14 cellular contexts compared by ENCODE assay signal in genomic region chr6:36067374-36068011, GRCh38. TPM values are rescaled to one million over a fixed set of nuclear protein-coding genes. Genes with fewer than 3 reads are reported as not detected.
DNase-seq lines count a peak whose midpoint lies in the region; ATAC-seq and TF ChIP-seq lines count a peak whose summit lies in the region.
"Had no signal": no experiment of that assay in that cellular context is flagged by ENCODE, and none has a peak within 500 bp of the region (broad histone marks: within the 10 kb centered on the region; RNA-seq: fewer than 3 reads in every experiment).

No MANE protein-coding gene starts in this region.

- no peak for TF ChIP-seq CTCF in IMR-90 (conservative IDR thresholded peaks at IDR 0.05; ENCODE audit: low read depth, low read length)
- no peak for TF ChIP-seq CTCF in endothelial cell (IDR thresholded peaks at IDR 0.05; ENCODE audit: unreplicated experiment)
- TF ChIP-seq CTCF in vagina (IDR thresholded peaks at IDR 0.05): no peak

- TF ChIP-seq RAD21 in IMR-90 (IDR thresholded peaks at IDR 0.05; ENCODE audit: low read length): no peak

- H2BK20ac ChIP-seq in IMR-90 (ENCODE audit: low read depth, low read length): no peak overlapping the region

- H3K79me1 ChIP-seq in IMR-90 (ENCODE audit: low read depth in 1 of 2, low read length in 2 of 2): peaks cover 25 to 78% of the 10 kb centered on the region in 2 experiments

- H2AK5ac ChIP-seq in IMR-90 (ENCODE audit: low read depth, low read length): no peak overlapping the region

- dilution Hi-C loops in IMR-90 (cut with HindIII; ENCODE audit: low sequenced_read_pairs, unreplicated experiment): no loop called here

- CTCF ChIA-PET in IMR-90 (lab: Yijun Ruan, JAX): no interaction called here

- H3K4me1 ChIP-seq in CD4-positive, CD25-positive, alpha-beta regulatory T cell (ENCODE audit: control insufficient read depth, insufficient read depth, low read length, poor library complexity, severe bottlenecking): peaks cover 10% of the 10 kb centered on the region
- H3K4me1 ChIP-seq in IMR-90 (ENCODE audit: control insufficient read depth, insufficient read depth, low read length) (peaks cover 9% of the 10 kb centered on the region), vagina (peaks cover 83% of the 10 kb centered on the region)

- no peak overlapping the region for H4K8ac ChIP-seq in IMR-90 (ENCODE audit: low read depth in 2 of 2, low read length in 2 of 2)

- H3K4me1 Mint-ChIP-seq in CD4-positive, CD25-positive, alpha-beta regulatory T cell: peaks cover 51 to 76% (median 71%) of the 10 kb centered on the region in 4 donors
- H3K4me1 Mint-ChIP-seq in endothelial cell (ENCODE audit: unreplicated experiment): peaks cover 22% of the 10 kb centered on the region
- peaks cover 30 to 76% (median 67%) of the 10 kb centered on the region in 4 donors for H3K4me1 Mint-ChIP-seq in naive thymus-derived CD8-positive, alpha-beta T cell

- no peak overlapping the region for H3K4ac ChIP-seq in IMR-90 (ENCODE audit: low read depth, low read length)

- H2BK5ac ChIP-seq in IMR-90 (ENCODE audit: low read depth, low read length, poor library complexity, severe bottlenecking): no peak overlapping the region

- no peak overlapping the region for H3K4me3 Mint-ChIP-seq in CD4-positive, CD25-positive, alpha-beta regulatory T cell
- no peak overlapping the region for H3K4me3 Mint-ChIP-seq in endothelial cell (ENCODE audit: unreplicated experiment)
- H3K4me3 Mint-ChIP-seq in naive thymus-derived CD8-positive, alpha-beta T cell: no peak overlapping the region
- H3K4me3 Mint-ChIP-seq: neural progenitor cell had no signal

- WGBS in IMR-90 (ENCODE audit: extremely low coverage in 2 of 2, insufficient read length in 1 of 2), 2 experiments: no CpG with 5 or more reads among the region's 3 CpGs

- intact Hi-C loops in IMR-90 (cut with micrococcal nuclease) (loop anchor here (5.0 kb wide), 1 partner anchor 40 kb away; the partner anchor contains the start of gene MAPK14), head of caudate nucleus (cut with DNase I) (no loop called here), vagina (cut with DNase I) (no loop called here)

- H3K36me3 Mint-ChIP-seq in CD4-positive, CD25-positive, alpha-beta regulatory T cell: peaks cover 11% of the 10 kb centered on the region
- no peaks in the 10 kb centered on the region for H3K36me3 Mint-ChIP-seq in endothelial cell (ENCODE audit: low read depth, unreplicated experiment)
- peaks cover 0 to 21% (median 0%) of the 10 kb centered on the region in 3 donors for H3K36me3 Mint-ChIP-seq in naive thymus-derived CD8-positive, alpha-beta T cell

- no TSS peak for BruUV-seq in IMR-90 (replicated peaks; lab: Mats Ljungman, UMichigan)

- peaks cover 3% of the 10 kb centered on the region for H3K36me3 ChIP-seq in CD4-positive, CD25-positive, alpha-beta regulatory T cell (ENCODE audit: control insufficient read depth, insufficient read depth, low read length)
- H3K36me3 ChIP-seq in IMR-90 (ENCODE audit: control insufficient read depth, insufficient read depth, low read length) (no peaks in the 10 kb centered on the region), vagina (no peaks in the 10 kb centered on the region)
- H3K36me3 ChIP-seq: neural progenitor cell, tibial nerve had no signal

- H3K9me3 Mint-ChIP-seq in CD4-positive, CD25-positive, alpha-beta regulatory T cell: peaks cover 0 to 2% (median 0%) of the 10 kb centered on the region in 7 donors
- no peaks in the 10 kb centered on the region for H3K9me3 Mint-ChIP-seq in endothelial cell (ENCODE audit: unreplicated experiment)
- H3K9me3 Mint-ChIP-seq in naive thymus-derived CD8-positive, alpha-beta T cell: no peaks in the 10 kb centered on the region
- H3K9me3 Mint-ChIP-seq: neural progenitor cell had no signal

- peaks cover 71% of the 10 kb centered on the region for H4K20me1 ChIP-seq in IMR-90 (ENCODE audit: insufficient read depth, low read length)

- no peak overlapping the region for H4K5ac ChIP-seq in IMR-90 (ENCODE audit: low read depth, low read length)

- no peak overlapping the region for H3K14ac ChIP-seq in IMR-90 (replicated peaks; ENCODE audit: low read depth, low read length)

- no peak overlapping the region for H3K18ac ChIP-seq in IMR-90 (ENCODE audit: low read depth, low read length)

- H3K4me2 ChIP-seq in IMR-90 (ENCODE audit: low read depth, low read length): no peak overlapping the region
- H3K4me2 ChIP-seq: neural progenitor cell had no signal

- H3K9me1 ChIP-seq in IMR-90 (ENCODE audit: insufficient read depth, low read length): peaks cover 6% of the 10 kb centered on the region

- H2AFZ ChIP-seq in IMR-90 (replicated peaks; ENCODE audit: low read length, poor library complexity): no peak overlapping the region
- H2AFZ ChIP-seq: neural progenitor cell had no signal

- H3K9ac ChIP-seq in IMR-90 (ENCODE audit: low read depth, low read length): no peak overlapping the region
- H3K9ac ChIP-seq: neural progenitor cell had no signal

- peak overlapping the region; percentile 18 to 83 (median 43) for H3K27ac Mint-ChIP-seq in CD4-positive, CD25-positive, alpha-beta regulatory T cell
- H3K27ac Mint-ChIP-seq in endothelial cell (ENCODE audit: unreplicated experiment): peak overlapping the region; percentile 74
- peak overlapping the region in 7 of 10 donors; percentile 3 to 81 (median 41) for H3K27ac Mint-ChIP-seq in naive thymus-derived CD8-positive, alpha-beta T cell
- H3K27ac Mint-ChIP-seq: neural progenitor cell had no signal

- POLR2A ChIA-PET in IMR-90 (lab: Charles Lee; ENCODE audit: unreplicated experiment): no interaction called here
- POLR2A ChIA-PET in naive thymus-derived CD8-positive, alpha-beta T cell (lab: Charles Lee): no interaction called here

- H3K4me3 ChIP-seq in CD4-positive, CD25-positive, alpha-beta regulatory T cell (ENCODE audit: low read depth, low read length): no peak overlapping the region
- H3K4me3 ChIP-seq in IMR-90 (ENCODE audit: insufficient read depth, low read depth, low read length) (no peak overlapping the region), vagina (no peak overlapping the region)
- H3K4me3 ChIP-seq: neural progenitor cell, tibial nerve had no signal

- no peak overlapping the region for H2BK15ac ChIP-seq in IMR-90 (ENCODE audit: low read depth, low read length)

- no peak overlapping the region for H2BK120ac ChIP-seq in IMR-90 (ENCODE audit: low read depth, low read length)

- no peak for ATAC-seq in CD4-positive, CD25-positive, alpha-beta regulatory T cell (ENCODE audit: low read depth in 2 of 2)
- peak; percentile 27; the same call in 1 of the 2 replicates for ATAC-seq in IMR-90 (ENCODE audit: low read depth)
- ATAC-seq in naive thymus-derived CD8-positive, alpha-beta T cell: no peak
- ATAC-seq in GM21526 (IDR thresholded peaks at IDR 0.05; ENCODE audit: low FRiP score, unreplicated experiment): no peak

- H3K27ac ChIP-seq in CD4-positive, CD25-positive, alpha-beta regulatory T cell (ENCODE audit: insufficient read depth, low read length, poor library complexity, severe bottlenecking): no peak overlapping the region
- no peak overlapping the region for H3K27ac ChIP-seq in IMR-90 (ENCODE audit: insufficient read depth, low read length)
- no peak overlapping the region for H3K27ac ChIP-seq in vagina
- H3K27ac ChIP-seq: neural progenitor cell had no signal

- TF ChIP-seq POLR2A in IMR-90 (IDR thresholded peaks at IDR 0.05; ENCODE audit: low read depth, low read length) (no peak), vagina (IDR thresholded peaks at IDR 0.05) (no peak)

- no peaks in the 10 kb centered on the region for H3K27me3 Mint-ChIP-seq in CD4-positive, CD25-positive, alpha-beta regulatory T cell
- no peaks in the 10 kb centered on the region for H3K27me3 Mint-ChIP-seq in endothelial cell (ENCODE audit: unreplicated experiment)
- H3K27me3 Mint-ChIP-seq in naive thymus-derived CD8-positive, alpha-beta T cell: no peaks in the 10 kb centered on the region

- in situ Hi-C loops in IMR-90 (cut with MboI; ENCODE audit: low sequenced_read_pairs): no loop called here

- no peak overlapping the region for H4K91ac ChIP-seq in IMR-90 (ENCODE audit: insufficient read depth, low read depth, low read length)

- peak overlapping the region; percentile 45; the same call in 1 of the 2 replicates for H3K23ac ChIP-seq in IMR-90 (ENCODE audit: low read depth, low read length)

- no peak overlapping the region for H2AK9ac ChIP-seq in IMR-90 (replicated peaks; ENCODE audit: low read depth, low read length, poor library complexity)

- DNase-seq in CD4-positive, CD25-positive, alpha-beta regulatory T cell: no peak
- DNase-seq in IMR-90 (peak; percentile 49), endothelial cell (ENCODE audit: low spot score) (no peak), head of caudate nucleus (no peak), vagina (ENCODE audit: extremely low spot score in 2 of 2) (no peak)
- DNase-seq in naive thymus-derived CD8-positive, alpha-beta T cell: no peak
- no peak for DNase-seq in NK-92 treated with Interleukin-12 subunit alpha and Interleukin-12 subunit beta, amount 100 ng/mL, for 24 hours (lab: John Stamatoyannopoulos, UW)
- DNase-seq: DMS153; NCI-H2227 treated with DMSO at 0.1 percent for 48 hours; SHP77 treated with DMSO at 0.1 percent for 48 hours; stimulated activated CD4-positive, alpha-beta T cell treated with anti-CD3 and anti-CD28 coated beads, Interleukin-2, amount 100 ng/mL, for 48 hours had no signal

- no peak overlapping the region for H3K56ac ChIP-seq in IMR-90 (ENCODE audit: extremely low read depth, insufficient read depth, low read length)

- H3K27me3 ChIP-seq in CD4-positive, CD25-positive, alpha-beta regulatory T cell (ENCODE audit: control insufficient read depth, insufficient read depth, low read length): no peaks in the 10 kb centered on the region
- no peaks in the 10 kb centered on the region for H3K27me3 ChIP-seq in IMR-90 (ENCODE audit: control insufficient read depth, insufficient read depth, low read length)
- H3K27me3 ChIP-seq in vagina: no peaks in the 10 kb centered on the region
- H3K27me3 ChIP-seq: neural progenitor cell, tibial nerve had no signal

- no peaks in the 10 kb centered on the region for H3K9me3 ChIP-seq in CD4-positive, CD25-positive, alpha-beta regulatory T cell (ENCODE audit: control insufficient read depth in 2 of 2, low read length in 2 of 2)
- no peaks in the 10 kb centered on the region for H3K9me3 ChIP-seq in IMR-90 (ENCODE audit: control insufficient read depth, insufficient read depth, low read length)
- H3K9me3 ChIP-seq in vagina: no peaks in the 10 kb centered on the region
- H3K9me3 ChIP-seq: tibial nerve had no signal

RNA-seq across cellular contexts. Expression of gene MAPK14, which starts 39.9 kb away (rescaled TPM):
- 62.5 TPM for total RNA-seq in CD4-positive, CD25-positive, alpha-beta regulatory T cell
- polyA plus RNA-seq in CD4-positive, CD25-positive, alpha-beta regulatory T cell: 10 to 100 TPM; 44.6 to 65.0 (median 53.7) TPM
- total RNA-seq in IMR-90 (2012; rRNA removed) (69.7 and 74.4 TPM in 2 replicates), endothelial cell (ENCODE audit: unreplicated experiment) (73.2 TPM), vagina (71.9 TPM)
- 22.6 and 28.4 TPM in 2 replicates for polyA plus RNA-seq in IMR-90 (2012; rRNA removed)
- polyA plus RNA-seq in IMR-90 (2012; cell fraction: cytosol; rRNA removed): 8.9 and 12.3 TPM in 2 replicates
- polyA plus RNA-seq in IMR-90 (2012; cell fraction: nucleus; rRNA removed; ENCODE audit: low replicate concordance): 19.6 and 68.9 TPM in 2 replicates
- total RNA-seq in naive thymus-derived CD8-positive, alpha-beta T cell: 10 to 100 TPM; 51.5 to 56.5 TPM
- 10 to 100 TPM; 38.1 to 52.9 (median 39.6) TPM for polyA plus RNA-seq in naive thymus-derived CD8-positive, alpha-beta T cell

RNA-seq across cellular contexts. Expression of gene SLC26A8, which starts 43.1 kb away (rescaled TPM):
- total RNA-seq in CD4-positive, CD25-positive, alpha-beta regulatory T cell: not detected
- polyA plus RNA-seq in CD4-positive, CD25-positive, alpha-beta regulatory T cell: not detected
- total RNA-seq in IMR-90 (2012; rRNA removed) (not detected in 2 replicates), endothelial cell (ENCODE audit: unreplicated experiment) (0.97 TPM), vagina (not detected)
- polyA plus RNA-seq in IMR-90 (2012; rRNA removed): 0.07 TPM in 1 of 2 replicates, not detected in the other
- not detected in 2 replicates for polyA plus RNA-seq in IMR-90 (2012; cell fraction: cytosol; rRNA removed)
- polyA plus RNA-seq in IMR-90 (2012; cell fraction: nucleus; rRNA removed; ENCODE audit: low replicate concordance): not detected in 2 replicates
- not detected for total RNA-seq in naive thymus-derived CD8-positive, alpha-beta T cell
- not detected for polyA plus RNA-seq in naive thymus-derived CD8-positive, alpha-beta T cell
